ENCODE assay signal across 29 cellular contexts in genomic region chr12:58412466-58412865, GRCh38.
DNase-seq lines count a peak whose midpoint lies in the region; ATAC-seq, FAIRE-seq and TF ChIP-seq lines count a peak whose summit lies in the region.
"Had no signal": no experiment of that assay in that cellular context is flagged by ENCODE, and none has a peak within 500 bp of the region (broad histone marks: within the 10 kb centered on the region; RNA-seq: fewer than 3 reads in every experiment).

No MANE protein-coding gene starts in this region.

- no peak overlapping the region for H4K5ac ChIP-seq in H1 (ENCODE audit: insufficient read length, low read depth, low read length)

- TF ChIP-seq EP300 in H1 (IDR thresholded peaks at IDR 0.05; ENCODE audit: borderline replicate concordance in 1 of 2, low read depth in 2 of 2, low read length in 2 of 2), result no peak

- no peak overlapping the region for H2BK20ac ChIP-seq in H1 (ENCODE audit: low read length)

- H3K79me2 ChIP-seq in H1 (ENCODE audit: control insufficient read depth in 1 of 2, insufficient read depth in 2 of 2, low read length in 2 of 2), result no peaks in the 10 kb centered on the region

- CTCF ChIA-PET in H1 (lab: Charles Lee; ENCODE audit: partially characterized antibody), result no interaction called here

- H3K27me3 ChIP-seq in right cardiac atrium (ENCODE audit: control insufficient read depth, insufficient read depth) (no peaks in the 10 kb centered on the region), H1 (replicated peaks in 1 of 4; ENCODE audit: control insufficient read depth in 3 of 4, extremely low read depth in 1 of 4, insufficient read depth in 3 of 4, low read length in 3 of 4) (no peaks in the 10 kb centered on the region)
- H3K27me3 ChIP-seq: heart left ventricle, neutrophil, testis, uterus had no signal

- H4K8ac ChIP-seq in H1 (ENCODE audit: extremely low read depth, insufficient read depth, low read length), result no peak overlapping the region

- H3K79me1 ChIP-seq in H1 (ENCODE audit: low read depth, low read length), result no peaks in the 10 kb centered on the region

- TF ChIP-seq RAD21 in H1 (IDR thresholded peaks at IDR 0.05 in 1 of 2, conservative IDR thresholded peaks at IDR 0.05 in 1 of 2; ENCODE audit: low read depth in 2 of 2, low read length in 2 of 2), result no peak

- peaks cover 4% of the 10 kb centered on the region for H3K4me1 ChIP-seq in right cardiac atrium (ENCODE audit: control insufficient read depth, insufficient read depth, low read length)
- H3K4me1 ChIP-seq in H1 (replicated peaks in 1 of 4; ENCODE audit: control insufficient read depth in 3 of 4, insufficient read depth in 4 of 4, low read length in 3 of 4), result peaks cover 0 to 7% (median 2%) of the 10 kb centered on the region in 4 experiments; a peak in 3 of 7 replicates

- H3K4ac ChIP-seq in H1 (replicated peaks; ENCODE audit: insufficient read length, low read depth, low read length), result no peak overlapping the region

- H3K4me3 ChIP-seq in right cardiac atrium (ENCODE audit: low read length) (no peak overlapping the region), H1 (ENCODE audit: extremely low read depth in 1 of 4, insufficient read depth in 2 of 4, low read depth in 3 of 4, low read length in 4 of 4) (no peak overlapping the region)
- H3K4me3 ChIP-seq: heart left ventricle, psoas muscle, testis, uterus had no signal

- no peak overlapping the region for H3K9ac ChIP-seq in H1 (replicated peaks in 1 of 4; ENCODE audit: extremely low read depth in 1 of 4, low read depth in 3 of 4, low read length in 3 of 4)
- H3K9ac ChIP-seq: KMS-11 had no signal

- no peaks in the 10 kb centered on the region for H4K20me1 ChIP-seq in H1 (replicated peaks in 1 of 2; ENCODE audit: control insufficient read depth in 1 of 2, insufficient read depth in 2 of 2, low read length in 2 of 2)

- no peak overlapping the region for H2AFZ ChIP-seq in H1 (ENCODE audit: low read length)

- no peaks in the 10 kb centered on the region for H3K36me3 ChIP-seq in H1 (ENCODE audit: control insufficient read depth in 2 of 4, insufficient read depth in 4 of 4, low read length in 3 of 4)
- H3K36me3 ChIP-seq: heart left ventricle, neutrophil, uterus had no signal

- no peak overlapping the region for H3K4me2 ChIP-seq in H1 (ENCODE audit: insufficient read depth in 1 of 2, low read depth in 2 of 2, low read length in 2 of 2)
- H3K4me2 ChIP-seq: KMS-11 had no signal

- intact Hi-C loops in right cardiac atrium (cut with DNase I), result no loop called here
- intact Hi-C loops in Right ventricle myocardium inferior (cut with DNase I), result no loop called here

- no peak overlapping the region for H4K91ac ChIP-seq in H1 (replicated peaks; ENCODE audit: insufficient read length, low read length)

- no peaks in the 10 kb centered on the region for H3K23me2 ChIP-seq in H1 (ENCODE audit: low read depth, low read length)

- no peak overlapping the region for H2BK15ac ChIP-seq in H1 (ENCODE audit: low read length)

- 25% methylated on average over 1 of the region's 1 CpG for WGBS in right cardiac atrium
- whole genome bisulfite sequencing in H1 (ENCODE audit: extremely low coverage in 1 of 2, insufficient coverage in 1 of 2, insufficient read length in 1 of 2, insufficient replicate concordance in 2 of 2, low coverage in 1 of 2, low lambda C conversion rate in 2 of 2, missing lambda C conversion rate in 1 of 2), 2 experiments, result 89% methylated on average over 1 of the region's 1 CpG; no CpG with 5 or more reads in 1 of the 2 experiments

- ATAC-seq in right cardiac atrium, result peak; percentile 62 to 84
- no peak for ATAC-seq in Right ventricle myocardium inferior
- no peak for ATAC-seq in HG03039 (IDR thresholded peaks at IDR 0.05; ENCODE audit: unreplicated experiment)
- ATAC-seq: activated naive CD8-positive, alpha-beta T cell treated with anti-CD3 and anti-CD28 coated beads, Interleukin-2, amount 50 U/mL, for 24 hours; psoas muscle; WTC11 had no signal

- no peak overlapping the region for H3K18ac ChIP-seq in H1 (ENCODE audit: extremely low read depth, low read length)

- no peak overlapping the region for H2AK5ac ChIP-seq in H1 (ENCODE audit: low read depth, low read length)

- H2BK120ac ChIP-seq in H1 (replicated peaks; ENCODE audit: low read depth, low read length), result no peak overlapping the region

- no peak overlapping the region for H3K56ac ChIP-seq in H1 (replicated peaks; ENCODE audit: insufficient read length, low read depth, low read length)

- DNase-seq in right cardiac atrium (no peak), Right ventricle myocardium inferior (ENCODE audit: missing footprints) (no peak), H1 (ENCODE audit: low read depth in 1 of 2, low spot score in 2 of 2) (no peak), lung microvascular endothelial cell (ENCODE audit: low read depth in 2 of 2) (peak; percentile 7 to 56), midbrain (lab: John Stamatoyannopoulos, UW) (no peak), EL (no peak), NCI-H526 treated with DMSO at 0.1 percent for 48 hours (lab: John Stamatoyannopoulos, UW) (no peak)
- DNase-seq: 8988T; activated CD4-positive, alpha-beta T cell treated with anti-CD3 and anti-CD28 coated beads, Interleukin-2, amount 10 ng/mL, durations not matched to agents 7 days and 5 days; activated gamma-delta T cell treated with Interleukin-2 at 50 U/mL for 16 hours; activated naive CD8-positive, alpha-beta T cell treated with anti-CD3 and anti-CD28 coated beads, Interleukin-2, amount 50 U/mL, for 24 hours; activated T-cell treated with anti-CD3 and anti-CD28 coated beads, Interleukin-2, amount 50 U/mL, for 24 hours; AML-193; CD4-positive, alpha-beta T cell; dermis blood vessel endothelial cell; heart left ventricle; kidney glomerular epithelial cell; NCI-H1436 treated with DMSO at 0.1 percent for 48 hours; NCI-H446 treated with DMSO at 0.1 percent for 48 hours; psoas muscle; SHP77; stimulated activated naive CD4-positive, alpha-beta T cell treated with Interleukin-2 at 50 U/mL for 16 hours; testis; uterus had no signal

- POLR2A ChIA-PET in H1 (lab: Charles Lee; ENCODE audit: partially characterized antibody), result no interaction called here

- no peak for TF ChIP-seq CTCF in H1 (IDR thresholded peaks at IDR 0.05; ENCODE audit: control extremely low read depth in 1 of 3, insufficient read depth in 1 of 3, low read depth in 1 of 3, low read length in 3 of 3)

- no peak overlapping the region for H2BK5ac ChIP-seq in H1 (ENCODE audit: low read depth, low read length)

- peak overlapping the region; percentile 27 for H3K27ac ChIP-seq in right cardiac atrium (ENCODE audit: low read length)
- no peak overlapping the region for H3K27ac ChIP-seq in H1 (ENCODE audit: low read depth, low read length)
- H3K27ac ChIP-seq: KMS-11, neutrophil, psoas muscle, uterus had no signal

- no peak overlapping the region for H2BK12ac ChIP-seq in H1 (ENCODE audit: low read depth, low read length)

- FAIRE-seq in H1 (lab: Jason Lieb, UNC), result no peak
- FAIRE-seq: endometrium had no signal

- H3K14ac ChIP-seq in H1 (ENCODE audit: insufficient read length), result no peak overlapping the region

- H3K23ac ChIP-seq in H1 (ENCODE audit: insufficient read length), result no peak overlapping the region

- TF ChIP-seq POLR2A in H1 (IDR thresholded peaks at IDR 0.05; ENCODE audit: control extremely low read depth in 1 of 2, low read depth in 2 of 2, low read length in 2 of 2), result no peak

- H3K9me3 ChIP-seq in right cardiac atrium (ENCODE audit: control insufficient read depth, low read length), result no peaks in the 10 kb centered on the region
- no peaks in the 10 kb centered on the region for H3K9me3 ChIP-seq in H1 (ENCODE audit: insufficient read depth in 2 of 2, low read depth in 1 of 2, low read length in 1 of 2)
- H3K9me3 ChIP-seq: heart left ventricle, neutrophil, psoas muscle, testis, uterus had no signal

TF ChIP-seq in H1, 55 proteins besides CTCF, POLR2A, EP300 and RAD21 (continues in another document):
- peak; percentile 24; the same call in 1 of the 2 replicates for TF ChIP-seq CEBPB (IDR thresholded peaks at IDR 0.05; ENCODE audit: low read depth, low read length)

Comparison
In these comparisons a context has a peak if more than half of its experiments do, and no peak if none do; other contexts are left out.
1. ATAC-seq: peak in right cardiac atrium (2 of 2); none in Right ventricle myocardium inferior (single experiment) and HG03039 (single experiment).
2. DNase-seq: peak in lung microvascular endothelial cell (2 of 2); none in right cardiac atrium (0 of 3), Right ventricle myocardium inferior (single experiment), H1 (0 of 2), midbrain (single experiment), EL (single experiment) and NCI-H526 treated with DMSO at 0.1 percent for 48 hours (single experiment).